ENCODE assay signal across 8 cellular contexts in genomic region chr5:151223447-151224264, GRCh38. TPM values are rescaled to one million over a fixed set of nuclear protein-coding genes. Genes with fewer than 3 reads are reported as not detected.
DNase-seq lines count a peak whose midpoint lies in the region; ATAC-seq and TF ChIP-seq lines count a peak whose summit lies in the region.

CCDC69 (minus strand) TSS chr5:151224092; CDS start chr5:151223970, 122 bp downstream.

- WGBS in transverse colon (ENCODE audit: low coverage in 1 of 2), 2 donors: 2% methylated on average over 42 of the region's 58 CpGs; no CpG with 5 or more reads in 1 of the 2 donors

- TF ChIP-seq CTCF in Calu3 (IDR thresholded peaks at IDR 0.05; ENCODE audit: unreplicated experiment) (no peak), PC-3 (conservative IDR thresholded peaks at IDR 0.05; ENCODE audit: low read depth, low read length) (0 out of 2 replicates have a peak, but pooled peaks have one; percentile 13), fibroblast of villous mesenchyme (IDR thresholded peaks at IDR 0.05; ENCODE audit: insufficient read depth, low read depth, low read length) (peak; percentile 20), transverse colon (IDR thresholded peaks at IDR 0.05) (peak in 3 of 5 experiments; percentile 17 to 37 (median 21))

- peaks cover 26% of the 10 kb centered on the region for H3K27me3 Mint-ChIP-seq in Calu3 (ENCODE audit: unreplicated experiment)
- H3K27me3 Mint-ChIP-seq in activated T-helper 2 cell treated with anti-CD3 and anti-CD28 coated beads, Interferon-gamma antibody, Interleukin-2, Interleukin-4, amounts not matched to agents 10 μg/mL and 5 μg/mL and 100 μg/mL, durations not matched to agents 14 hours and 24 hours and 36 hours (ENCODE audit: low read depth): no peaks in the 10 kb centered on the region
- no peaks in the 10 kb centered on the region for H3K27me3 Mint-ChIP-seq in natural killer cell treated with Interleukin-12 subunit alpha and Interleukin-12 subunit beta and Interleukin-15 and Interleukin-18, amount 100 ng/mL, for 72 hours

- H3K27me3 ChIP-seq in PC-3 (ENCODE audit: low read length) (no peaks in the 10 kb centered on the region), transverse colon (no peaks in the 10 kb centered on the region)

- H3K4me3 Mint-ChIP-seq in Calu3 (ENCODE audit: low read depth, unreplicated experiment): peak within 1 kb of the TSS; percentile 77
- peak within 1 kb of the TSS; percentile 81 for H3K4me3 Mint-ChIP-seq in activated T-helper 2 cell treated with anti-CD3 and anti-CD28 coated beads, Interferon-gamma antibody, Interleukin-2, Interleukin-4, amounts not matched to agents 10 μg/mL and 5 μg/mL and 100 μg/mL, durations not matched to agents 14 hours and 24 hours and 36 hours (ENCODE audit: low read depth)
- peak within 1 kb of the TSS; percentile 87 for H3K4me3 Mint-ChIP-seq in natural killer cell treated with Interleukin-12 subunit alpha and Interleukin-12 subunit beta and Interleukin-15 and Interleukin-18, amount 100 ng/mL, for 72 hours

- H3K9me2 ChIP-seq in PC-3 (replicated peaks; ENCODE audit: low read length): no peaks in the 10 kb centered on the region

- peak; percentile 70 for TF ChIP-seq POLR2A in transverse colon (IDR thresholded peaks at IDR 0.05)

- H2AFZ ChIP-seq in PC-3 (ENCODE audit: low read length): peak within 1 kb of the TSS; percentile 93

- intact Hi-C loops in Calu3 (cut with micrococcal nuclease; ENCODE audit: unreplicated experiment) (loop anchor here (5.0 kb wide), 1 partner anchor 74 kb away; no protein-coding TSS in a partner anchor), PC-3 (cut with micrococcal nuclease) (loop anchor here (1.0 kb wide), 2 partner anchors 16 to 39 kb away; no protein-coding TSS in a partner anchor), transverse colon (cut with DNase I; ENCODE audit: low total_unique reads) (loop anchor here (5.0 kb wide), 1 partner anchor 46 kb away; no protein-coding TSS in a partner anchor)
- intact Hi-C loops in activated T-helper 2 cell treated with anti-CD3 and anti-CD28 coated beads, Interferon-gamma antibody, Interleukin-2, Interleukin-4, amounts not matched to agents 10 μg/mL and 5 μg/mL and 100 μg/mL, durations not matched to agents 14 hours and 24 hours and 36 hours (cut with micrococcal nuclease): loop anchor here (1.0 kb wide), 2 partner anchors 9 to 28 kb away; no protein-coding TSS in a partner anchor

- in situ Hi-C loops in transverse colon (cut with MboI; ENCODE audit: low pct_ligation_motif_present in 1 of 4, low pct_unique_long_range_greater_than_20kb in 1 of 4, low sequenced_read_pairs in 3 of 4): no loop called here

- peaks cover 19% of the 10 kb centered on the region; the same call in 1 of the 2 replicates for H3K4me1 ChIP-seq in PC-3 (ENCODE audit: insufficient read depth, low read length)
- H3K4me1 ChIP-seq in transverse colon: peaks cover 4 to 44% (median 30%) of the 10 kb centered on the region in 4 donors

- TF ChIP-seq EP300 in transverse colon (IDR thresholded peaks at IDR 0.05; ENCODE audit: low read depth): no peak

- H3K79me2 ChIP-seq in PC-3 (ENCODE audit: low read length): no peaks in the 10 kb centered on the region

- peaks cover 7% of the 10 kb centered on the region for H3K36me3 Mint-ChIP-seq in Calu3 (ENCODE audit: insufficient read depth, unreplicated experiment)
- H3K36me3 Mint-ChIP-seq in activated T-helper 2 cell treated with anti-CD3 and anti-CD28 coated beads, Interferon-gamma antibody, Interleukin-2, Interleukin-4, amounts not matched to agents 10 μg/mL and 5 μg/mL and 100 μg/mL, durations not matched to agents 14 hours and 24 hours and 36 hours (ENCODE audit: low read depth): peaks cover 23% of the 10 kb centered on the region
- H3K36me3 Mint-ChIP-seq in natural killer cell treated with Interleukin-12 subunit alpha and Interleukin-12 subunit beta and Interleukin-15 and Interleukin-18, amount 100 ng/mL, for 72 hours: peaks cover 10% of the 10 kb centered on the region

- CTCF ChIA-PET in Calu3 (lab: Charles Lee) (interaction anchor here (0.6 to 2.0 kb wide), 6 partner anchors 8 to 360 kb away, joined by 4 to 9 read pairs (median 4); partner anchors contain the start of gene GM2A), PC-3 (lab: Charles Lee) (interaction anchor here (0.7 to 1.3 kb wide), 4 partner anchors 15 to 93 kb away, joined by 3 to 8 read pairs (median 4); partner anchors contain the start of gene GM2A)

- H3K36me3 ChIP-seq in PC-3 (ENCODE audit: low read depth, low read length) (no peaks in the 10 kb centered on the region), transverse colon (no peaks in the 10 kb centered on the region)

- ATAC-seq in GM19395 (IDR thresholded peaks at IDR 0.05; ENCODE audit: unreplicated experiment) (peak; percentile 78), HG03460 (IDR thresholded peaks at IDR 0.05; ENCODE audit: unreplicated experiment) (peak; percentile 66), PC-3 (peak; percentile 89)
- ATAC-seq in natural killer cell treated with Interleukin-12 subunit alpha and Interleukin-12 subunit beta and Interleukin-15 and Interleukin-18, amount 100 ng/mL, for 72 hours: peak; percentile 85 to 91

- H3K27ac Mint-ChIP-seq in Calu3 (ENCODE audit: unreplicated experiment): no peak within 1 kb of the TSS
- H3K27ac Mint-ChIP-seq in activated T-helper 2 cell treated with anti-CD3 and anti-CD28 coated beads, Interferon-gamma antibody, Interleukin-2, Interleukin-4, amounts not matched to agents 10 μg/mL and 5 μg/mL and 100 μg/mL, durations not matched to agents 14 hours and 24 hours and 36 hours: peak within 1 kb of the TSS; percentile 79
- H3K27ac Mint-ChIP-seq in natural killer cell treated with Interleukin-12 subunit alpha and Interleukin-12 subunit beta and Interleukin-15 and Interleukin-18, amount 100 ng/mL, for 72 hours: peak within 1 kb of the TSS; percentile 94 to 98

- no peaks in the 10 kb centered on the region for H3K4me1 Mint-ChIP-seq in Calu3 (ENCODE audit: low read depth, unreplicated experiment)
- peaks cover 53% of the 10 kb centered on the region for H3K4me1 Mint-ChIP-seq in activated T-helper 2 cell treated with anti-CD3 and anti-CD28 coated beads, Interferon-gamma antibody, Interleukin-2, Interleukin-4, amounts not matched to agents 10 μg/mL and 5 μg/mL and 100 μg/mL, durations not matched to agents 14 hours and 24 hours and 36 hours (ENCODE audit: low read depth)
- H3K4me1 Mint-ChIP-seq in natural killer cell treated with Interleukin-12 subunit alpha and Interleukin-12 subunit beta and Interleukin-15 and Interleukin-18, amount 100 ng/mL, for 72 hours (ENCODE audit: low read depth in 2 of 2): peaks cover 48 to 55% of the 10 kb centered on the region in 2 donors

- no peaks in the 10 kb centered on the region for H4K20me1 ChIP-seq in PC-3 (ENCODE audit: low read length)

- peak within 1 kb of the TSS; percentile 64 for H3K9ac ChIP-seq in PC-3 (ENCODE audit: low read length)

- H3K27ac ChIP-seq in PC-3 (ENCODE audit: low read length) (no peak within 1 kb of the TSS), transverse colon (peak within 1 kb of the TSS; percentile 85 to 95 (median 92))

- H3K4me2 ChIP-seq in PC-3 (ENCODE audit: low read length): peak within 1 kb of the TSS; percentile 86

- DNase-seq in Calu3 (peak; percentile 79), PC-3 (peak; percentile 77), fibroblast of villous mesenchyme (ENCODE audit: low read depth) (peak; percentile 76), transverse colon (peak; percentile 81)
- peak; percentile 51 for DNase-seq in activated T-helper 2 cell treated with anti-CD3 and anti-CD28 coated beads, Interferon-gamma antibody, Interleukin-2, Interleukin-4, amounts not matched to agents 10 μg/mL and 5 μg/mL and 100 μg/mL, durations not matched to agents 14 hours and 24 hours and 36 hours (ENCODE audit: low spot score)
- peak; percentile 83 for DNase-seq in natural killer cell treated with Interleukin-12 subunit alpha and Interleukin-12 subunit beta and Interleukin-15 and Interleukin-18, amount 100 ng/mL, for 72 hours (ENCODE audit: low spot score)

- BruUV-seq in Calu3 (replicated peaks; lab: Mats Ljungman, UMichigan): no TSS peak
- BruUV-seq in PC-3 (replicated peaks; lab: Mats Ljungman, UMichigan): TSS peak; percentile 39

- no peaks in the 10 kb centered on the region for H3F3A ChIP-seq in PC-3 (ENCODE audit: low read length, unreplicated experiment)

- no peaks in the 10 kb centered on the region for H3K9me3 Mint-ChIP-seq in Calu3 (ENCODE audit: low read depth, unreplicated experiment)
- no peaks in the 10 kb centered on the region for H3K9me3 Mint-ChIP-seq in activated T-helper 2 cell treated with anti-CD3 and anti-CD28 coated beads, Interferon-gamma antibody, Interleukin-2, Interleukin-4, amounts not matched to agents 10 μg/mL and 5 μg/mL and 100 μg/mL, durations not matched to agents 14 hours and 24 hours and 36 hours
- no peaks in the 10 kb centered on the region for H3K9me3 Mint-ChIP-seq in natural killer cell treated with Interleukin-12 subunit alpha and Interleukin-12 subunit beta and Interleukin-15 and Interleukin-18, amount 100 ng/mL, for 72 hours

- H3K4me3 ChIP-seq in PC-3 (ENCODE audit: low read length) (peak within 1 kb of the TSS; percentile 92), fibroblast of villous mesenchyme (ENCODE audit: low read depth, low read length) (peak within 1 kb of the TSS; percentile 71), transverse colon (peak within 1 kb of the TSS; percentile 72 to 86 (median 74))

- POLR2A ChIA-PET in PC-3 (lab: Charles Lee; ENCODE audit: unreplicated experiment): interaction anchor here (0.6 to 0.8 kb wide), 2 partner anchors 29 kb away, joined by 3 to 4 read pairs; partner anchors contain the start of gene GM2A

- no peaks in the 10 kb centered on the region for H3K9me3 ChIP-seq in PC-3 (ENCODE audit: low read length)
- H3K9me3 ChIP-seq in transverse colon: no peaks in the 10 kb centered on the region

RNA-seq across cellular contexts. Expression of gene CCDC69, which starts in this region (rescaled TPM):
- total RNA-seq in Calu3 (2022) (0.69 and 1.0 TPM in 2 replicates), PC-3 (2014; rRNA removed) (19.2 and 26.4 TPM in 2 replicates), fibroblast of villous mesenchyme (3.0 and 3.2 TPM in 2 replicates), transverse colon (10 to 100 TPM; 37.7 to 89.2 (median 62.1) TPM)
- 29.8 and 31.4 TPM in 2 replicates for total RNA-seq in activated T-helper 2 cell treated with anti-CD3 and anti-CD28 coated beads, Interferon-gamma antibody, Interleukin-2, Interleukin-4, amounts not matched to agents 10 μg/mL and 5 μg/mL and 100 μg/mL, durations not matched to agents 14 hours and 24 hours and 36 hours
- total RNA-seq in natural killer cell treated with Interleukin-12 subunit alpha and Interleukin-12 subunit beta and Interleukin-15 and Interleukin-18, amount 100 ng/mL, for 72 hours: 10 to 100 TPM; 59.6 to 98.5 TPM
